8 cellular contexts compared by ENCODE assay signal in the genomic region with DNA sequence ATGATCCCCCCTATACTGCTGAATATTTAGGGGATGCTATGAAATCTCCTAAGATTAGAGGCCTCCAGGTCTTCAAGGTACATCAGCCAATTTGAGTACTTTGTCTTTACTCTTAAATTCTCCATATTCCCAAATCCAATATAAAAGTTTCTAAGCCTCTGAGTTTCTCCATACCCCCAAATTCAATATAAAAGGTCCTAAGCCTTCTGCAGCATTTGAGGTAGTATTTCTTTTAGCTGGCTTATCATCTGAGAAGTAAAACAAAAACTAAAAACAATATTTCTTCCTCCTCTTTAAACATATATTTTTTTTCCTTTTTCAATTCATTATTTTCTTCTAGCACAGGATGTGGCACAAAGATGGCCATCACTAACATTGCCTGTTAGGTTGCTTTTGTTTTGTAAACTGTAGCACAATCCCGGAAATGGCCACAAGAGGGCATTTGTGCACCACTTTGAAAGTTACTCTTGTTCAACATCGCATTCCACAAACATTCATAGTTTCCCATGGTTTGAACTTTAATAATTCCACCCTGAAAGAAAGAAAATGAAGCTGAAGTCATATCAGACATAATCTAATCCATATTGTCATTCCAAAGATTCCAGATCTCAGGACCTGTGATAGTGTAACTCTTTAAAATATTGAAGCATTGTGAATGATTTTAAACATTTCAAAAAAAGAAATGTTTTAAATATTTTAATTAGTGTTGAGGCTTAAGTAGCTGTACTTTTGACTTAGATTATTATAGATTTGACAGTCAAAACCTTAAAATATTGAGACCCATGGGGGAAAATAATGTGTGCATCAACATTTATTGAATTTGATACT.
DNase-seq lines count a peak whose midpoint lies in the region; ATAC-seq and TF ChIP-seq lines count a peak whose summit lies in the region.

No MANE protein-coding gene starts in this region.

- peak; percentile 73 for TF ChIP-seq CTCF in cardiac fibroblast (IDR thresholded peaks at IDR 0.05; ENCODE audit: low read depth, low read length)

- no peak overlapping the region for H3K4me3 ChIP-seq in cardiac fibroblast (replicated peaks in 1 of 2; ENCODE audit: low read depth in 2 of 2, low read length in 2 of 2)

- ATAC-seq in GM21390 (IDR thresholded peaks at IDR 0.05; ENCODE audit: unreplicated experiment) = peak; percentile 87

- DNase-seq in NCI-H2081 (lab: John Stamatoyannopoulos, UW) (peak; percentile 11 to 43), NCI-H2081 treated with DMSO at 0.1 percent for 48 hours (lab: John Stamatoyannopoulos, UW) (no peak), HS-5 (ENCODE audit: low read depth) (peak; percentile 45), SW480 (ENCODE audit: low spot score) (peak; percentile 43), cardiac fibroblast (ENCODE audit: low read depth in 2 of 2) (peak; percentile 70 to 82), left kidney (ENCODE audit: low read depth, low spot score) (peak; percentile 76)
- peak in 2 of 3 experiments; percentile 5 to 16 for DNase-seq in stimulated activated CD4-positive, alpha-beta T cell treated with anti-CD3 and anti-CD28 coated beads, TNF-alpha, amount 100 ng/mL, for 24 hours (ENCODE audit: low read depth in 3 of 3)
